ENCODE assay signal across 28 cellular contexts in genomic region chr14:64818151-64818550, GRCh38.
"Had no signal": no experiment of that assay in that cellular context is flagged by ENCODE, and none has a peak within 500 bp of the region (broad histone marks: within the 10 kb centered on the region; RNA-seq: fewer than 3 reads in every experiment).

No MANE protein-coding gene starts in this region.

- DNase-seq: dermis blood vessel endothelial cell; effector memory CD4-positive, alpha-beta T cell; erythroblast; hypothalamus; immature natural killer cell; left ventricle myocardium superior; stimulated activated CD4-positive, alpha-beta T cell treated with anti-CD3 and anti-CD28 coated beads, Interleukin-12 subunit alpha, Interleukin-12 subunit beta, amount 100 ng/mL, for 4 hours; stimulated activated CD4-positive, alpha-beta T cell treated with anti-CD3 and anti-CD28 coated beads, Interleukin-1b, Interleukin-23, amount 100 ng/mL, for 48 hours; stimulated activated CD4-positive, alpha-beta T cell treated with anti-CD3 and anti-CD28 coated beads, Interleukin-4, amount 100 ng/mL, for 1 hour; stimulated activated CD8-positive, alpha-beta memory T cell treated with anti-CD3 and anti-CD28 coated beads, Interleukin-4, amount 100 ng/mL, for 48 hours; stimulated activated naive CD4-positive, alpha-beta T cell; stimulated activated naive CD8-positive, alpha-beta T cell treated with anti-CD3 and anti-CD28 coated beads, Interleukin-15, amount 100 ng/mL, for 72 hours; trophoblast cell had no signal

- H3K27ac Mint-ChIP-seq: immature natural killer cell; memory B cell; natural killer cell treated with Interleukin-12 subunit alpha and Interleukin-12 subunit beta and Interleukin-15 and Interleukin-18, amount 100 ng/mL, for 72 hours; progenitor cell of endocrine pancreas had no signal

- H3K36me3 Mint-ChIP-seq: immature natural killer cell; memory B cell; natural killer cell treated with Interleukin-12 subunit alpha and Interleukin-12 subunit beta and Interleukin-15 and Interleukin-18, amount 100 ng/mL, for 72 hours had no signal

- H3K4me1 ChIP-seq: suprapubic skin had no signal

- H3K9ac ChIP-seq: parathyroid adenoma had no signal

- H3K4me3 Mint-ChIP-seq: immature natural killer cell; memory B cell; natural killer cell treated with Interleukin-12 subunit alpha and Interleukin-12 subunit beta and Interleukin-15 and Interleukin-18, amount 100 ng/mL, for 72 hours; neural crest cell; stimulated activated naive CD8-positive, alpha-beta T cell treated with anti-CD3 and anti-CD28 coated beads, Interleukin-15, amount 100 ng/mL, for 72 hours had no signal

- H3K36me3 ChIP-seq: right atrium auricular region, suprapubic skin, vagina had no signal

- FAIRE-seq: endometrium, frontal cortex, keratinocyte had no signal

- H3K27ac ChIP-seq: coronary artery, parathyroid adenoma, right atrium auricular region, suprapubic skin, vagina had no signal

- H3K4me1 Mint-ChIP-seq: memory B cell had no signal

- H3K4me2 ChIP-seq: smooth muscle cell had no signal

- ATAC-seq: left ventricle myocardium superior; natural killer cell treated with Interleukin-12 subunit alpha and Interleukin-12 subunit beta and Interleukin-15 and Interleukin-18, amount 100 ng/mL, for 72 hours; sciatic nerve; stimulated activated naive CD8-positive, alpha-beta T cell treated with anti-CD3 and anti-CD28 coated beads, Interleukin-15, amount 100 ng/mL, for 72 hours had no signal

- H2AFZ ChIP-seq: parathyroid adenoma had no signal

- H3K9me3 Mint-ChIP-seq: immature natural killer cell; memory B cell; natural killer cell treated with Interleukin-12 subunit alpha and Interleukin-12 subunit beta and Interleukin-15 and Interleukin-18, amount 100 ng/mL, for 72 hours; neural crest cell; stimulated activated naive CD8-positive, alpha-beta T cell treated with anti-CD3 and anti-CD28 coated beads, Interleukin-15, amount 100 ng/mL, for 72 hours had no signal

- H3K4me3 ChIP-seq: coronary artery, lung, right atrium auricular region, smooth muscle cell, suprapubic skin, vagina had no signal

- H3K9me3 ChIP-seq: right atrium auricular region, suprapubic skin, vagina had no signal

- H3K79me2 ChIP-seq: parathyroid adenoma had no signal

- H3K27me3 ChIP-seq: right atrium auricular region, vagina had no signal
